8 cellular contexts compared by ENCODE assay signal in genomic region chr11:34915136-34916013, GRCh38. TPM values are rescaled to one million over a fixed set of nuclear protein-coding genes. Genes with fewer than 3 reads are reported as not detected.
DNase-seq lines count a peak whose midpoint lies in the region; ATAC-seq and TF ChIP-seq lines count a peak whose summit lies in the region.

No MANE protein-coding gene starts in this region.

- 7% methylated on average over 34 of the region's 34 CpGs for WGBS in liver

- peaks cover 34% of the 10 kb centered on the region for H3K4me1 Mint-ChIP-seq in T-helper 2 cell treated with Interferon-gamma antibody and Interleukin-4, amounts not matched to agents 5 μg/mL and 100 μg/mL, for 36 hours (ENCODE audit: low read depth)
- peaks cover 54% of the 10 kb centered on the region for H3K4me1 Mint-ChIP-seq in central memory CD8-positive, alpha-beta T cell
- H3K4me1 Mint-ChIP-seq in stimulated activated naive CD8-positive, alpha-beta T cell treated with anti-CD3 and anti-CD28 coated beads, Interleukin-15, amount 100 ng/mL, for 72 hours = peaks cover 42% of the 10 kb centered on the region

- TF ChIP-seq CTCF in liver (IDR thresholded peaks at IDR 0.05; ENCODE audit: low read depth, low read length, missing input control) = no peak

- H3K9me3 Mint-ChIP-seq in T-helper 2 cell treated with Interferon-gamma antibody and Interleukin-4, amounts not matched to agents 5 μg/mL and 100 μg/mL, for 36 hours = no peaks in the 10 kb centered on the region
- no peaks in the 10 kb centered on the region for H3K9me3 Mint-ChIP-seq in central memory CD8-positive, alpha-beta T cell
- peaks cover 0 to 5% of the 10 kb centered on the region in 2 donors for H3K9me3 Mint-ChIP-seq in stimulated activated naive CD8-positive, alpha-beta T cell treated with anti-CD3 and anti-CD28 coated beads, Interleukin-15, amount 100 ng/mL, for 72 hours

- no peaks in the 10 kb centered on the region for H3K27me3 ChIP-seq in liver (ENCODE audit: control insufficient read depth in 4 of 4, insufficient read depth in 4 of 4, low read length in 3 of 4)

- no peak for DNase-seq in T-helper 2 cell treated with Interferon-gamma antibody and Interleukin-4, amounts not matched to agents 5 μg/mL and 100 μg/mL, for 36 hours (ENCODE audit: low spot score)
- DNase-seq in T-helper 2 cell (no peak), NCI-H748 treated with DMSO at 0.1 percent for 48 hours (lab: John Stamatoyannopoulos, UW) (peak; percentile 32)
- DNase-seq in central memory CD8-positive, alpha-beta T cell (ENCODE audit: low spot score in 2 of 2) = no peak
- DNase-seq in stimulated activated naive CD8-positive, alpha-beta T cell treated with anti-CD3 and anti-CD28 coated beads, Interleukin-15, amount 100 ng/mL, for 72 hours = no peak
- no peak for DNase-seq in central memory CD4-positive, alpha-beta T cell

- peaks cover 2 to 29% (median 20%) of the 10 kb centered on the region in 4 donors for H3K4me1 ChIP-seq in liver (ENCODE audit: control insufficient read depth in 4 of 4, insufficient read depth in 4 of 4, low read length in 3 of 4)

- TF ChIP-seq RAD21 in liver (IDR thresholded peaks at IDR 0.05) = no peak

- peak overlapping the region; percentile 97 for H3K4me3 Mint-ChIP-seq in T-helper 2 cell treated with Interferon-gamma antibody and Interleukin-4, amounts not matched to agents 5 μg/mL and 100 μg/mL, for 36 hours
- H3K4me3 Mint-ChIP-seq in central memory CD8-positive, alpha-beta T cell = peak overlapping the region; percentile 92
- H3K4me3 Mint-ChIP-seq in stimulated activated naive CD8-positive, alpha-beta T cell treated with anti-CD3 and anti-CD28 coated beads, Interleukin-15, amount 100 ng/mL, for 72 hours = peak overlapping the region; percentile 87 to 96

- no peaks in the 10 kb centered on the region for H3K9me3 ChIP-seq in liver (ENCODE audit: control insufficient read depth in 4 of 4, low read length in 3 of 4)

- H3K4me3 ChIP-seq in liver (ENCODE audit: low read depth in 1 of 3, low read length in 3 of 3) = peak overlapping the region; percentile 50 to 90 (median 86)

- peak; percentile 5 for ATAC-seq in HG02943 (IDR thresholded peaks at IDR 0.05; ENCODE audit: low read depth, unreplicated experiment)
- ATAC-seq in central memory CD8-positive, alpha-beta T cell (replicated peaks; ENCODE audit: extremely low read depth, poor library complexity, severe bottlenecking) = peak; percentile 15
- peak; percentile 1 for ATAC-seq in stimulated activated naive CD8-positive, alpha-beta T cell treated with anti-CD3 and anti-CD28 coated beads, Interleukin-15, amount 100 ng/mL, for 72 hours

- H3K9ac ChIP-seq in liver (ENCODE audit: low read depth in 1 of 2, low read length in 2 of 2) = peak overlapping the region; percentile 58 to 97

- H3K36me3 Mint-ChIP-seq in T-helper 2 cell treated with Interferon-gamma antibody and Interleukin-4, amounts not matched to agents 5 μg/mL and 100 μg/mL, for 36 hours (ENCODE audit: low read depth) = peaks cover 20% of the 10 kb centered on the region
- peaks cover 13% of the 10 kb centered on the region for H3K36me3 Mint-ChIP-seq in central memory CD8-positive, alpha-beta T cell (ENCODE audit: insufficient read depth)

- H3K27me3 Mint-ChIP-seq in T-helper 2 cell treated with Interferon-gamma antibody and Interleukin-4, amounts not matched to agents 5 μg/mL and 100 μg/mL, for 36 hours (ENCODE audit: low read depth) = no peaks in the 10 kb centered on the region
- no peaks in the 10 kb centered on the region for H3K27me3 Mint-ChIP-seq in central memory CD8-positive, alpha-beta T cell
- no peaks in the 10 kb centered on the region for H3K27me3 Mint-ChIP-seq in stimulated activated naive CD8-positive, alpha-beta T cell treated with anti-CD3 and anti-CD28 coated beads, Interleukin-15, amount 100 ng/mL, for 72 hours

- H3K36me3 ChIP-seq in liver (ENCODE audit: control insufficient read depth in 4 of 4, insufficient read depth in 3 of 4, low read depth in 1 of 4, low read length in 3 of 4) = no peaks in the 10 kb centered on the region

- peak overlapping the region; percentile 96 for H3K27ac Mint-ChIP-seq in T-helper 2 cell treated with Interferon-gamma antibody and Interleukin-4, amounts not matched to agents 5 μg/mL and 100 μg/mL, for 36 hours
- peak overlapping the region; percentile 96 for H3K27ac Mint-ChIP-seq in central memory CD8-positive, alpha-beta T cell (ENCODE audit: low read depth)
- peak overlapping the region; percentile 83 to 96 for H3K27ac Mint-ChIP-seq in stimulated activated naive CD8-positive, alpha-beta T cell treated with anti-CD3 and anti-CD28 coated beads, Interleukin-15, amount 100 ng/mL, for 72 hours

- peak overlapping the region; percentile 93 to 96 for H3K27ac ChIP-seq in liver (ENCODE audit: low read depth in 1 of 2, low read length in 2 of 2)

TF ChIP-seq in liver, 16 proteins besides CTCF, POLR2A, EP300 and RAD21:
- TF ChIP-seq FOXA2 (IDR thresholded peaks at IDR 0.05) (no peak), ATF3 (IDR thresholded peaks at IDR 0.05) (no peak), HNF4A (conservative IDR thresholded peaks at IDR 0.05) (no peak), EGR1 (IDR thresholded peaks at IDR 0.05; ENCODE audit: low read depth in 2 of 2) (no peak), TAF1 (conservative IDR thresholded peaks at IDR 0.05) (no peak), SP1 (IDR thresholded peaks at IDR 0.05) (no peak), ZBTB33 (IDR thresholded peaks at IDR 0.05) (no peak), JUND (IDR thresholded peaks at IDR 0.05) (no peak), RXRA (IDR thresholded peaks at IDR 0.05) (no peak), REST (IDR thresholded peaks at IDR 0.05) (no peak), NR2F2 (IDR thresholded peaks at IDR 0.05) (no peak), HNF4G (IDR thresholded peaks at IDR 0.05) (no peak), YY1 (IDR thresholded peaks at IDR 0.05) (no peak), FOXA1 (IDR thresholded peaks at IDR 0.05) (no peak), GABPA (IDR thresholded peaks at IDR 0.05 in 1 of 2, conservative IDR thresholded peaks at IDR 0.05 in 1 of 2) (no peak)
- TF ChIP-seq, protein P1, sequence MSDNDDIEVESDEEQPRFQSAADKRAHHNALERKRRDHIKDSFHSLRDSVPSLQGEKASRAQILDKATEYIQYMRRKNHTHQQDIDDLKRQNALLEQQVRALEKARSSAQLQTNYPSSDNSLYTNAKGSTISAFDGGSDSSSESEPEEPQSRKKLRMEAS (IDR thresholded peaks at IDR 0.05) = no peak
TF ChIP-seq in liver: peak in this region for 0.

RNA-seq across cellular contexts. Expression of gene APIP, which starts 0.8 kb away (rescaled TPM):
- total RNA-seq in liver = 10 to 100 TPM; 13.4 to 16.9 TPM
- 10 to 100 TPM; 16.1 to 26.3 TPM for polyA plus RNA-seq in liver

RNA-seq across cellular contexts. Expression of gene PDHX, which starts 1.0 kb away (rescaled TPM):
- total RNA-seq in liver = 10 to 100 TPM; 14.9 to 35.2 TPM
- polyA plus RNA-seq in liver = 10 to 100 TPM; 22.6 to 25.5 TPM
